In the genomic region with DNA sequence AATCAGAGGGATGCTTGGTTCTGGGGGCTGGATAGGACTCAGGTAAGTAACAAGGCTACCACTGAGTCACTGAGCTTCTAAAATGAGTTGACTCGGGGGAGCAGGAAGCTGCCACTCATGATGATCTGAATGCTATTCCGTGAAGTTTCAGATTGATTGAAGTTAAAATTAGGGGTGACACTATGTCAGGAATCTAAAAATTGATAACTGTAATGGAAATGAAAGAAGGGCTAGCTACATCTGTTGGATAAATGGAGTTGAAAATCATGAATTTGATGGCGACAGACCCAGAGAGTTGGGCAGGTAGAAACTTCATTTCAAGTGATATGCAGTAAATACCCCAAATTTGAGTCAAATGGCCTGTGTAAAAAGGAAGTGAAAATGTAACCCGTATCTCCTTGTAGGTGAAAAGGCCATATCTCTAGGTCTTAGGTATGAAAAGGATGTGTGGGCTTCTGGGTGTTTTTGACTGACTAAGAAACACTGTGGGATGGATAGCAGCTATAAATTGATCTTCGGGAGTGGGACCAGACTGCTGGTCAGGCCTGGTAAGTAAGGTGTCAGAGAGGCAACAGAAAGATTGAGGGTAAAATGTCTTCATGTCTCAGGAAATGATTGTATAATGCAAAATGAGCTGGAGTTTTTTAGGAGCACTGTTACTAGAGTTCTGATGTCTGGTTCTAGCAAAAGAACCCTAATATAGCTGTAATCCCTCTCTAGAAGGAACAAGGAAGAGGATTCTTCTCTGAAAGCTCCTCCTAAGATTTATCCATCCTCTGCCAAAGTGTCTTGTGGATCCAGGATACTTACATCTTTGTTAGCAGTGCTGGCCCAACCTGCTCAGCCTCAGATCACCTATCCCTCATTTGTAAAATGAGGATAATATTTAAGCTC, we compare ENCODE assay signal across 8 cellular contexts. TPM values are rescaled to one million over a fixed set of nuclear protein-coding genes. Genes with fewer than 3 reads are reported as not detected.
A peak's percentile ranks its signal among the peaks of the same experiment; 100 is the strongest.
DNase-seq lines count a peak whose midpoint lies in the region; ATAC-seq and TF ChIP-seq lines count a peak whose summit lies in the region.

No MANE protein-coding gene starts in this region.

- no peaks in the 10 kb centered on the region for H4K20me1 ChIP-seq in SK-N-SH (ENCODE audit: insufficient read depth)

- H3F3A ChIP-seq in SK-N-SH (replicated peaks; ENCODE audit: insufficient read depth): peaks cover 4% of the 10 kb centered on the region

- H3K9me2 ChIP-seq in SK-N-SH: no peaks in the 10 kb centered on the region

- H3K9me3 Mint-ChIP-seq in naive thymus-derived CD8-positive, alpha-beta T cell: no peaks in the 10 kb centered on the region
- no peaks in the 10 kb centered on the region for H3K9me3 Mint-ChIP-seq in MCF 10A (ENCODE audit: unreplicated experiment)

- H3K27ac ChIP-seq in SK-N-SH (ENCODE audit: low read depth in 2 of 2, low read length in 1 of 2): peak overlapping the region in 1 of 2 experiments; percentile 32; a peak in 1 of 4 replicates
- peak overlapping the region in 1 of 5 donors; percentile 10 for H3K27ac ChIP-seq in adrenal gland

- H3K4me2 ChIP-seq in SK-N-SH: no peak overlapping the region

- peak overlapping the region; percentile 75 to 91 (median 88) for H3K4me3 Mint-ChIP-seq in naive thymus-derived CD8-positive, alpha-beta T cell
- no peak overlapping the region for H3K4me3 Mint-ChIP-seq in MCF 10A (ENCODE audit: unreplicated experiment)

- POLR2A ChIA-PET in naive thymus-derived CD8-positive, alpha-beta T cell (lab: Charles Lee): interaction anchor here (0.7 to 20.6 kb wide), 14 partner anchors 7 to 679 kb away, joined by 3 to 879 read pairs (median 5); a partner anchor contains a TSS
- POLR2A ChIA-PET in MCF 10A (lab: Yijun Ruan, JAX) (no interaction called here), SK-N-SH (lab: Yijun Ruan, JAX) (no interaction called here)

- TF ChIP-seq RAD21 in SK-N-SH (IDR thresholded peaks at IDR 0.05; ENCODE audit: low read length): no peak

- BruUV-seq in MCF 10A (replicated peaks; lab: Mats Ljungman, UMichigan): no TSS peak

- peaks cover 0 to 18% of the 10 kb centered on the region in 2 experiments; a peak in 2 of 4 replicates for H3K4me1 ChIP-seq in SK-N-SH (ENCODE audit: control insufficient read depth in 1 of 2, insufficient read depth in 2 of 2, low read depth in 1 of 2, low read length in 1 of 2)
- H3K4me1 ChIP-seq in adrenal gland (replicated peaks in 1 of 2): no peaks in the 10 kb centered on the region

- intact Hi-C loops in MCF 10A (cut with micrococcal nuclease) (no loop called here), adrenal gland (cut with DNase I) (no loop called here)

- 53% methylated on average over 5 of the region's 5 CpGs for WGBS in SK-N-SH (ENCODE audit: low lambda C conversion rate)
- 83 to 90% (median 86%) methylated on average over 5 of the region's 5 CpGs for WGBS in adrenal gland, 4 donors

- H3K27me3 Mint-ChIP-seq in naive thymus-derived CD8-positive, alpha-beta T cell: no peaks in the 10 kb centered on the region
- H3K27me3 Mint-ChIP-seq in MCF 10A (ENCODE audit: insufficient read depth, unreplicated experiment): no peaks in the 10 kb centered on the region

- no peak overlapping the region for H2AFZ ChIP-seq in SK-N-SH (ENCODE audit: low read depth)

- CTCF ChIA-PET in MCF 10A (lab: Yijun Ruan, JAX): interaction anchor here (0.7 to 2.2 kb wide), 7 partner anchors 10 to 212 kb away, joined by 3 to 6 read pairs (median 4); no protein-coding TSS in a partner anchor
- CTCF ChIA-PET in SK-N-SH (lab: Yijun Ruan, JAX): interaction anchor here (0.7 to 3.2 kb wide), 4 partner anchors 20 to 322 kb away, joined by 5 to 15 read pairs (median 10); no protein-coding TSS in a partner anchor

- peak overlapping the region; percentile 76 to 99 (median 96) for H3K27ac Mint-ChIP-seq in naive thymus-derived CD8-positive, alpha-beta T cell
- H3K27ac Mint-ChIP-seq in MCF 10A (ENCODE audit: low read depth, unreplicated experiment): no peak overlapping the region

- H3K4me3 ChIP-seq in SK-N-SH (ENCODE audit: low read depth in 2 of 2, low read length in 1 of 2) (no peak overlapping the region), adrenal gland (no peak overlapping the region)

- H3K36me3 ChIP-seq in SK-N-SH (replicated peaks in 1 of 2; ENCODE audit: control insufficient read depth in 1 of 2, insufficient read depth in 2 of 2, low read length in 1 of 2) (no peaks in the 10 kb centered on the region), adrenal gland (replicated peaks in 1 of 2) (no peaks in the 10 kb centered on the region)

- TF ChIP-seq POLR2A in adrenal gland (IDR thresholded peaks at IDR 0.05): no peak

- ATAC-seq in GM18867 (IDR thresholded peaks at IDR 0.05; ENCODE audit: unreplicated experiment) (peak; percentile 86), GM21529 (IDR thresholded peaks at IDR 0.05; ENCODE audit: unreplicated experiment) (peak; percentile 74), HG03469 (IDR thresholded peaks at IDR 0.05; ENCODE audit: unreplicated experiment) (peak; percentile 51)
- ATAC-seq in naive thymus-derived CD8-positive, alpha-beta T cell: peak; percentile 53 to 69

- H3K4me1 Mint-ChIP-seq in naive thymus-derived CD8-positive, alpha-beta T cell: peaks cover 44 to 92% (median 89%) of the 10 kb centered on the region in 4 donors
- peaks cover 13% of the 10 kb centered on the region for H3K4me1 Mint-ChIP-seq in MCF 10A (ENCODE audit: insufficient read depth, unreplicated experiment)

- H3K9ac ChIP-seq in SK-N-SH: no peak overlapping the region

- TF ChIP-seq EP300 in SK-N-SH (IDR thresholded peaks at IDR 0.05; ENCODE audit: borderline replicate concordance in 1 of 2, low read depth in 1 of 2, low read length in 1 of 2): no peak

- DNase-seq in naive thymus-derived CD8-positive, alpha-beta T cell: peak in 2 of 10 donors; percentile 55 to 58
- DNase-seq in MCF 10A (ENCODE audit: unreplicated experiment) (no peak), SK-N-SH (no peak), NCI-H2081 (lab: John Stamatoyannopoulos, UW) (no peak), adrenal gland (no peak)

- H3K27me3 ChIP-seq in SK-N-SH (ENCODE audit: insufficient read depth) (no peaks in the 10 kb centered on the region; the same call in 1 of the 2 replicates), adrenal gland (no peaks in the 10 kb centered on the region)

- TF ChIP-seq CTCF in MCF 10A (IDR thresholded peaks at IDR 0.05; ENCODE audit: unreplicated experiment) (no peak), SK-N-SH (IDR thresholded peaks at IDR 0.05) (no peak), adrenal gland (IDR thresholded peaks at IDR 0.05) (no peak)

- peaks cover 50 to 89% (median 68%) of the 10 kb centered on the region in 3 donors for H3K36me3 Mint-ChIP-seq in naive thymus-derived CD8-positive, alpha-beta T cell
- no peaks in the 10 kb centered on the region for H3K36me3 Mint-ChIP-seq in MCF 10A (ENCODE audit: insufficient read depth, unreplicated experiment)

- H3K9me3 ChIP-seq in SK-N-SH (no peaks in the 10 kb centered on the region), adrenal gland (replicated peaks in 1 of 3) (no peaks in the 10 kb centered on the region)

- no peaks in the 10 kb centered on the region for H3K79me2 ChIP-seq in SK-N-SH (ENCODE audit: insufficient read depth)

TF ChIP-seq in SK-N-SH, 30 proteins besides CTCF, POLR2A, EP300 and RAD21:
- TF ChIP-seq JUND (IDR thresholded peaks at IDR 0.05) (no peak), NRF1 (IDR thresholded peaks at IDR 0.05; ENCODE audit: low read depth, low read length) (no peak), POLR2AphosphoS5 (IDR thresholded peaks at IDR 0.05; ENCODE audit: low read depth, low read length) (no peak), SMC3 (IDR thresholded peaks at IDR 0.05; ENCODE audit: low read depth, low read length) (no peak), FOXM1 (IDR thresholded peaks at IDR 0.05; ENCODE audit: low read depth) (no peak), RFX5 (IDR thresholded peaks at IDR 0.05; ENCODE audit: low read length) (no peak), GATA2 (CRISPR knock-in tag; IDR thresholded peaks at IDR 0.05) (no peak)
- TF ChIP-seq, protein P1, sequence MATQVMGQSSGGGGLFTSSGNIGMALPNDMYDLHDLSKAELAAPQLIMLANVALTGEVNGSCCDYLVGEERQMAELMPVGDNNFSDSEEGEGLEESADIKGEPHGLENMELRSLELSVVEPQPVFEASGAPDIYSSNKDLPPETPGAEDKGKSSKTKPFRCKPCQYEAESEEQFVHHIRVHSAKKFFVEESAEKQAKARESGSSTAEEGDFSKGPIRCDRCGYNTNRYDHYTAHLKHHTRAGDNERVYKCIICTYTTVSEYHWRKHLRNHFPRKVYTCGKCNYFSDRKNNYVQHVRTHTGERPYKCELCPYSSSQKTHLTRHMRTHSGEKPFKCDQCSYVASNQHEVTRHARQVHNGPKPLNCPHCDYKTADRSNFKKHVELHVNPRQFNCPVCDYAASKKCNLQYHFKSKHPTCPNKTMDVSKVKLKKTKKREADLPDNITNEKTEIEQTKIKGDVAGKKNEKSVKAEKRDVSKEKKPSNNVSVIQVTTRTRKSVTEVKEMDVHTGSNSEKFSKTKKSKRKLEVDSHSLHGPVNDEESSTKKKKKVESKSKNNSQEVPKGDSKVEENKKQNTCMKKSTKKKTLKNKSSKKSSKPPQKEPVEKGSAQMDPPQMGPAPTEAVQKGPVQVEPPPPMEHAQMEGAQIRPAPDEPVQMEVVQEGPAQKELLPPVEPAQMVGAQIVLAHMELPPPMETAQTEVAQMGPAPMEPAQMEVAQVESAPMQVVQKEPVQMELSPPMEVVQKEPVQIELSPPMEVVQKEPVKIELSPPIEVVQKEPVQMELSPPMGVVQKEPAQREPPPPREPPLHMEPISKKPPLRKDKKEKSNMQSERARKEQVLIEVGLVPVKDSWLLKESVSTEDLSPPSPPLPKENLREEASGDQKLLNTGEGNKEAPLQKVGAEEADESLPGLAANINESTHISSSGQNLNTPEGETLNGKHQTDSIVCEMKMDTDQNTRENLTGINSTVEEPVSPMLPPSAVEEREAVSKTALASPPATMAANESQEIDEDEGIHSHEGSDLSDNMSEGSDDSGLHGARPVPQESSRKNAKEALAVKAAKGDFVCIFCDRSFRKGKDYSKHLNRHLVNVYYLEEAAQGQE (IDR thresholded peaks at IDR 0.05; ENCODE audit: low read depth, low read length): no peak
TF ChIP-seq in SK-N-SH: peak in this region for 0.

RNA-seq across cellular contexts. Expression of a gene that starts 57.3 kb away (rescaled TPM):
- total RNA-seq in naive thymus-derived CD8-positive, alpha-beta T cell: 100 to 1,000 TPM; 120 to 122 TPM
- 100 to 1,000 TPM; 610 to 660 (median 642) TPM for polyA plus RNA-seq in naive thymus-derived CD8-positive, alpha-beta T cell
- total RNA-seq in MCF 10A (2022) (166 and 210 TPM in 2 replicates), adrenal gland (100 to 1,000 TPM; 203 to 382 (median 291) TPM)
- polyA plus RNA-seq in SK-N-SH (2012; rRNA removed) (406 and 478 TPM in 2 replicates), adrenal gland (100 to 1,000 TPM in 2 of 3 donors, 10 to 100 TPM in 1; 91.8 to 537 (median 190) TPM)
- polyA plus RNA-seq in SK-N-SH (2012; cell fraction: cytosol; rRNA removed): 402 and 422 TPM in 2 replicates
- polyA plus RNA-seq in SK-N-SH (2012; cell fraction: nucleus; rRNA removed): 149 and 190 TPM in 2 replicates
